8 cellular contexts compared by ENCODE assay signal in genomic region chr7:47819054-47819920, GRCh38.
DNase-seq lines count a peak whose midpoint lies in the region; ATAC-seq, FAIRE-seq and TF ChIP-seq lines count a peak whose summit lies in the region.

No MANE protein-coding gene starts in this region.

- CTCF ChIA-PET in activated CD8-positive, alpha-beta T cell treated with anti-CD3 and anti-CD28 coated beads for 36 hours (lab: Charles Lee): interaction anchor here (0.5 to 3.4 kb wide), 11 partner anchors 10 to 554 kb away, joined by 3 to 26 read pairs (median 4); no protein-coding TSS in a partner anchor

- H3K27me3 ChIP-seq in esophagus muscularis mucosa (no peaks in the 10 kb centered on the region), upper lobe of left lung (no peaks in the 10 kb centered on the region)

- no peak for TF ChIP-seq POLR2A in esophagus muscularis mucosa (IDR thresholded peaks at IDR 0.05; ENCODE audit: low read depth)
- TF ChIP-seq POLR2A in upper lobe of left lung (IDR thresholded peaks at IDR 0.05): no peak

- no peak for ATAC-seq in activated CD8-positive, alpha-beta T cell treated with anti-CD3 and anti-CD28 coated beads for 36 hours
- ATAC-seq in upper lobe of left lung (ENCODE audit: low FRiP score in 2 of 2) (peak in 1 of 2 donors; percentile 84), HG03139 (IDR thresholded peaks at IDR 0.05; ENCODE audit: unreplicated experiment) (no peak)

- no peak for FAIRE-seq in D721Med (lab: Jason Lieb, UNC)

- POLR2A ChIA-PET in activated CD8-positive, alpha-beta T cell treated with anti-CD3 and anti-CD28 coated beads for 36 hours (lab: Charles Lee): no interaction called here

- TF ChIP-seq EP300 in esophagus muscularis mucosa (IDR thresholded peaks at IDR 0.05) (no peak), upper lobe of left lung (IDR thresholded peaks at IDR 0.05) (no peak)

- 62% methylated on average over 6 of the region's 6 CpGs for WGBS in esophagus muscularis mucosa
- 62 to 66% methylated on average over 6 of the region's 6 CpGs for WGBS in upper lobe of left lung, 2 donors

- H3K9me3 ChIP-seq in esophagus muscularis mucosa: no peaks in the 10 kb centered on the region
- H3K9me3 ChIP-seq in upper lobe of left lung: no peaks in the 10 kb centered on the region

- H3K27ac Mint-ChIP-seq in activated CD8-positive, alpha-beta T cell treated with anti-CD3 and anti-CD28 coated beads for 36 hours: no peak overlapping the region

- no peak overlapping the region for H3K27ac ChIP-seq in esophagus muscularis mucosa (replicated peaks in 1 of 4)
- H3K27ac ChIP-seq in upper lobe of left lung: no peak overlapping the region

- H3K4me1 Mint-ChIP-seq in activated CD8-positive, alpha-beta T cell treated with anti-CD3 and anti-CD28 coated beads for 36 hours (ENCODE audit: low read depth): no peaks in the 10 kb centered on the region

- no peaks in the 10 kb centered on the region for H3K9me3 Mint-ChIP-seq in activated CD8-positive, alpha-beta T cell treated with anti-CD3 and anti-CD28 coated beads for 36 hours

- TF ChIP-seq CTCF in D721Med (IDR thresholded peaks at IDR 0.05; ENCODE audit: insufficient read depth, missing control alignments) (peak; percentile 95), esophagus muscularis mucosa (IDR thresholded peaks at IDR 0.05) (peak; percentile 91 to 95 (median 93)), upper lobe of left lung (IDR thresholded peaks at IDR 0.05) (peak; percentile 80 to 88 (median 86))
- TF ChIP-seq CTCF in activated CD8-positive, alpha-beta T cell treated with anti-CD3 and anti-CD28 coated beads for 36 hours (IDR thresholded peaks at IDR 0.05): peak; percentile 93

- H3K36me3 Mint-ChIP-seq in activated CD8-positive, alpha-beta T cell treated with anti-CD3 and anti-CD28 coated beads for 36 hours (ENCODE audit: low read depth): no peaks in the 10 kb centered on the region

- DNase-seq in D721Med (ENCODE audit: insufficient read length, low spot score) (no peak), H4 (ENCODE audit: low spot score) (peak; percentile 92), NCI-H2171 (lab: John Stamatoyannopoulos, UW) (peak; percentile 63), esophagus muscularis mucosa (ENCODE audit: extremely low spot score) (no peak), myocyte (ENCODE audit: low read depth) (peak; percentile 93), upper lobe of left lung (peak in 1 of 2 donors; percentile 48)
- peak; percentile 67 for DNase-seq in activated CD8-positive, alpha-beta T cell treated with anti-CD3 and anti-CD28 coated beads for 36 hours

- H3K36me3 ChIP-seq in esophagus muscularis mucosa: no peaks in the 10 kb centered on the region
- H3K36me3 ChIP-seq in upper lobe of left lung: no peaks in the 10 kb centered on the region

- H3K4me1 ChIP-seq in esophagus muscularis mucosa (peaks cover 4 to 25% (median 21%) of the 10 kb centered on the region in 4 donors), upper lobe of left lung (peaks cover 0 to 7% (median 4%) of the 10 kb centered on the region in 4 donors)

- H3K4me3 ChIP-seq in esophagus muscularis mucosa (no peak overlapping the region), upper lobe of left lung (no peak overlapping the region)

- intact Hi-C loops in activated CD8-positive, alpha-beta T cell treated with anti-CD3 and anti-CD28 coated beads for 36 hours (cut with micrococcal nuclease): loop anchor here (2.0 kb wide), 1 partner anchor 552 kb away; no protein-coding TSS in a partner anchor
- intact Hi-C loops in esophagus muscularis mucosa (cut with DNase I): loop anchor here (2.0 to 5.0 kb wide), 2 partner anchors 382 to 552 kb away; no protein-coding TSS in a partner anchor

- no peaks in the 10 kb centered on the region for H3K27me3 Mint-ChIP-seq in activated CD8-positive, alpha-beta T cell treated with anti-CD3 and anti-CD28 coated beads for 36 hours

- no peak overlapping the region for H3K4me3 Mint-ChIP-seq in activated CD8-positive, alpha-beta T cell treated with anti-CD3 and anti-CD28 coated beads for 36 hours

Comparison
In these comparisons a context has a peak if more than half of its experiments do, and no peak if none do; other contexts are left out.
1. DNase-seq: peak in H4 (single experiment), NCI-H2171 (single experiment), activated CD8-positive, alpha-beta T cell treated with anti-CD3 and anti-CD28 coated beads for 36 hours (single experiment) and myocyte (single experiment); none in D721Med (single experiment) and esophagus muscularis mucosa (single experiment).
2. Peak in every context shown above with its lines, with median percentiles within 50 percentile points of each other: CTCF ChIP-seq.